Comparison of ENCODE assay signal across 1 cellular context in genomic region chr1:50661626-50662025, GRCh38.
TF ChIP-seq lines count a peak whose summit lies in the region.

No MANE protein-coding gene starts in this region.

TF ChIP-seq in GM23338, 12 proteins besides CTCF, POLR2A, EP300 and RAD21 (continued from another document):
- TF ChIP-seq CREB1 (CRISPR knock-in tag; IDR thresholded peaks at IDR 0.05; ENCODE audit: low read depth) (no peak), STAT1 (IDR thresholded peaks at IDR 0.05; ENCODE audit: unreplicated experiment) (no peak), ZNF331 (CRISPR knock-in tag; IDR thresholded peaks at IDR 0.05; ENCODE audit: low read depth) (no peak), EZH2phosphoT487 (IDR thresholded peaks at IDR 0.05; ENCODE audit: unreplicated experiment) (no peak), POLR2AphosphoS5 (IDR thresholded peaks at IDR 0.05; ENCODE audit: low read depth) (no peak), EZH2 (IDR thresholded peaks at IDR 0.05; ENCODE audit: low read depth, unreplicated experiment) (no peak), NANOG (IDR thresholded peaks at IDR 0.05; ENCODE audit: borderline replicate concordance) (no peak)
- TF ChIP-seq, protein P1, sequence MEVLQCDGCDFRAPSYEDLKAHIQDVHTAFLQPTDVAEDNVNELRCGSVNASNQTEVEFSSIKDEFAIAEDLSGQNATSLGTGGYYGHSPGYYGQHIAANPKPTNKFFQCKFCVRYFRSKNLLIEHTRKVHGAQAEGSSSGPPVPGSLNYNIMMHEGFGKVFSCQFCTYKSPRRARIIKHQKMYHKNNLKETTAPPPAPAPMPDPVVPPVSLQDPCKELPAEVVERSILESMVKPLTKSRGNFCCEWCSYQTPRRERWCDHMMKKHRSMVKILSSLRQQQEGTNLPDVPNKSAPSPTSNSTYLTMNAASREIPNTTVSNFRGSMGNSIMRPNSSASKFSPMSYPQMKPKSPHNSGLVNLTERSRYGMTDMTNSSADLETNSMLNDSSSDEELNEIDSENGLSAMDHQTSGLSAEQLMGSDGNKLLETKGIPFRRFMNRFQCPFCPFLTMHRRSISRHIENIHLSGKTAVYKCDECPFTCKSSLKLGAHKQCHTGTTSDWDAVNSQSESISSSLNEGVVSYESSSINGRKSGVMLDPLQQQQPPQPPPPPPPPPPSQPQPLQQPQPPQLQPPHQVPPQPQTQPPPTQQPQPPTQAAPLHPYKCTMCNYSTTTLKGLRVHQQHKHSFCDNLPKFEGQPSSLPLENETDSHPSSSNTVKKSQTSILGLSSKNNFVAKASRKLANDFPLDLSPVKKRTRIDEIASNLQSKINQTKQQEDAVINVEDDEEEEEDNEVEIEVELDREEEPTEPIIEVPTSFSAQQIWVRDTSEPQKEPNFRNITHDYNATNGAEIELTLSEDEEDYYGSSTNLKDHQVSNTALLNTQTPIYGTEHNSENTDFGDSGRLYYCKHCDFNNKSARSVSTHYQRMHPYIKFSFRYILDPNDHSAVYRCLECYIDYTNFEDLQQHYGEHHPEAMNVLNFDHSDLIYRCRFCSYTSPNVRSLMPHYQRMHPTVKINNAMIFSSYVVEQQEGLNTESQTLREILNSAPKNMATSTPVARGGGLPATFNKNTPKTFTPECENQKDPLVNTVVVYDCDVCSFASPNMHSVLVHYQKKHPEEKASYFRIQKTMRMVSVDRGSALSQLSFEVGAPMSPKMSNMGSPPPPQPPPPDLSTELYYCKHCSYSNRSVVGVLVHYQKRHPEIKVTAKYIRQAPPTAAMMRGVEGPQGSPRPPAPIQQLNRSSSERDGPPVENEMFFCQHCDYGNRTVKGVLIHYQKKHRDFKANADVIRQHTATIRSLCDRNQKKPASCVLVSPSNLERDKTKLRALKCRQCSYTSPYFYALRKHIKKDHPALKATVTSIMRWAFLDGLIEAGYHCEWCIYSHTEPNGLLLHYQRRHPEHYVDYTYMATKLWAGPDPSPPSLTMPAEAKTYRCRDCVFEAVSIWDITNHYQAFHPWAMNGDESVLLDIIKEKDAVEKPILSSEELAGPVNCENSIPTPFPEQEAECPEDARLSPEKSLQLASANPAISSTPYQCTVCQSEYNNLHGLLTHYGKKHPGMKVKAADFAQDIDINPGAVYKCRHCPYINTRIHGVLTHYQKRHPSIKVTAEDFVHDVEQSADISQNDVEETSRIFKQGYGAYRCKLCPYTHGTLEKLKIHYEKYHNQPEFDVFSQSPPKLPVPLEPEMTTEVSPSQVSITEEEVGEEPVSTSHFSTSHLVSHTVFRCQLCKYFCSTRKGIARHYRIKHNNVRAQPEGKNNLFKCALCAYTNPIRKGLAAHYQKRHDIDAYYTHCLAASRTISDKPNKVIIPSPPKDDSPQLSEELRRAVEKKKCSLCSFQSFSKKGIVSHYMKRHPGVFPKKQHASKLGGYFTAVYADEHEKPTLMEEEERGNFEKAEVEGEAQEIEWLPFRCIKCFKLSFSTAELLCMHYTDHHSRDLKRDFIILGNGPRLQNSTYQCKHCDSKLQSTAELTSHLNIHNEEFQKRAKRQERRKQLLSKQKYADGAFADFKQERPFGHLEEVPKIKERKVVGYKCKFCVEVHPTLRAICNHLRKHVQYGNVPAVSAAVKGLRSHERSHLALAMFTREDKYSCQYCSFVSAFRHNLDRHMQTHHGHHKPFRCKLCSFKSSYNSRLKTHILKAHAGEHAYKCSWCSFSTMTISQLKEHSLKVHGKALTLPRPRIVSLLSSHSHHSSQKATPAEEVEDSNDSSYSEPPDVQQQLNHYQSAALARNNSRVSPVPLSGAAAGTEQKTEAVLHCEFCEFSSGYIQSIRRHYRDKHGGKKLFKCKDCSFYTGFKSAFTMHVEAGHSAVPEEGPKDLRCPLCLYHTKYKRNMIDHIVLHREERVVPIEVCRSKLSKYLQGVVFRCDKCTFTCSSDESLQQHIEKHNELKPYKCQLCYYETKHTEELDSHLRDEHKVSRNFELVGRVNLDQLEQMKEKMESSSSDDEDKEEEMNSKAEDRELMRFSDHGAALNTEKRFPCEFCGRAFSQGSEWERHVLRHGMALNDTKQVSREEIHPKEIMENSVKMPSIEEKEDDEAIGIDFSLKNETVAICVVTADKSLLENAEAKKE (CRISPR knock-in tag; IDR thresholded peaks at IDR 0.05): no peak
